20 cellular contexts compared by ENCODE assay signal in genomic region chr12:127984386-127985055, GRCh38.
"Had no signal": no experiment of that assay in that cellular context is flagged by ENCODE, and none has a peak within 500 bp of the region (broad histone marks: within the 10 kb centered on the region; RNA-seq: fewer than 3 reads in every experiment).

No MANE protein-coding gene starts in this region.

- H3K4me3 ChIP-seq: adrenal gland, colonic mucosa, mucosa of descending colon, thoracic aorta had no signal

- H3K36me3 ChIP-seq: adrenal gland, colonic mucosa, thoracic aorta had no signal

- H3K36me3 Mint-ChIP-seq: memory B cell, natural killer cell had no signal

- H3K4me3 Mint-ChIP-seq: activated CD8-positive, alpha-beta T cell treated with anti-CD3 and anti-CD28 coated beads for 36 hours; activated T-cell treated with anti-CD3 and anti-CD28 coated beads, Interleukin-2, amount 50 U/mL, for 4 hours; memory B cell; natural killer cell; T-helper 17 cell had no signal

- H3K27me3 ChIP-seq: adrenal gland, colonic mucosa had no signal

- H3K27me3 Mint-ChIP-seq: activated CD8-positive, alpha-beta T cell treated with anti-CD3 and anti-CD28 coated beads for 36 hours; memory B cell; progenitor cell of endocrine pancreas; T-helper 17 cell had no signal

- H3K27ac ChIP-seq: adrenal gland, colonic mucosa, thoracic aorta had no signal

- H3K4me1 Mint-ChIP-seq: memory B cell, natural killer cell, T-helper 17 cell had no signal

- H3K9me3 ChIP-seq: adrenal gland, colonic mucosa, mucosa of descending colon, thoracic aorta had no signal

- H3K27ac Mint-ChIP-seq: activated CD8-positive, alpha-beta T cell treated with anti-CD3 and anti-CD28 coated beads for 36 hours; memory B cell; natural killer cell; progenitor cell of endocrine pancreas; T-helper 17 cell had no signal

- DNase-seq: activated CD4-positive, alpha-beta T cell treated with anti-CD3 and anti-CD28 coated beads for 48 hours; activated CD8-positive, alpha-beta T cell treated with anti-CD3 and anti-CD28 coated beads for 36 hours; activated effector memory CD4-positive, alpha-beta T cell treated with Interleukin-2 at 50 U/mL for 16 hours; activated naive CD4-positive, alpha-beta T cell treated with anti-CD3 and anti-CD28 coated beads, Interleukin-2, amount 50 U/mL, for 16 hours; activated T-cell treated with anti-CD3 and anti-CD28 coated beads, Interleukin-2, amount 50 U/mL, for 4 hours; adrenal gland; colonic mucosa; foreskin fibroblast; hypothalamus; kidney glomerular epithelial cell; left ventricle myocardium superior; mucosa of descending colon; natural killer cell; occipital lobe; right cardiac atrium; stimulated activated CD4-positive, alpha-beta T cell treated with anti-CD3 and anti-CD28 coated beads, Interleukin-1b, Interleukin-23, amount 100 ng/mL, for 48 hours; T-helper 17 cell had no signal

- H3K4me1 ChIP-seq: adrenal gland, colonic mucosa had no signal
